9 cellular contexts compared by ENCODE assay signal in genomic region chr15:90062023-90062728, GRCh38. TPM values are rescaled to one million over a fixed set of nuclear protein-coding genes. Genes with fewer than 3 reads are reported as not detected.
DNase-seq lines count a peak whose midpoint lies in the region; ATAC-seq, FAIRE-seq and TF ChIP-seq lines count a peak whose summit lies in the region.
"Had no signal": no experiment of that assay in that cellular context is flagged by ENCODE, and none has a peak within 500 bp of the region (broad histone marks: within the 10 kb centered on the region; RNA-seq: fewer than 3 reads in every experiment).

No MANE protein-coding gene starts in this region.

- TF ChIP-seq POLR2A in esophagus muscularis mucosa (IDR thresholded peaks at IDR 0.05; ENCODE audit: low read depth), result no peak

- intact Hi-C loops in activated CD4-positive, alpha-beta T cell treated with anti-CD3 and anti-CD28 coated beads, Interleukin-2, amount 10 ng/mL, durations not matched to agents 24 days and 14 days (cut with micrococcal nuclease), result no loop called here
- intact Hi-C loops in esophagus muscularis mucosa (cut with DNase I), result no loop called here
- intact Hi-C loops in pancreas (cut with DNase I), result no loop called here

- H3K4me1 ChIP-seq in BLaER1 treated with 17β-estradiol and CSF1 and Interleukin-3, amounts not matched to agents 10 nM and 100 nM, result peaks cover 88 to 98% (median 94%) of the 10 kb centered on the region in 10 experiments
- H3K4me1 ChIP-seq in esophagus muscularis mucosa (peaks cover 62 to 74% (median 69%) of the 10 kb centered on the region in 4 donors), pancreas (peaks cover 28 to 36% (median 30%) of the 10 kb centered on the region in 3 donors)

- H3K27ac ChIP-seq in BLaER1 treated with 17β-estradiol and CSF1 and Interleukin-3, amounts not matched to agents 10 nM and 100 nM, result peak overlapping the region; percentile 84 to 96 (median 92)
- H3K27ac ChIP-seq in esophagus muscularis mucosa (replicated peaks in 1 of 4) (peak overlapping the region; percentile 58 to 86 (median 80)), pancreas (peak overlapping the region; percentile 63 to 85 (median 81))

- no peak for TF ChIP-seq CTCF in esophagus muscularis mucosa (IDR thresholded peaks at IDR 0.05)
- TF ChIP-seq CTCF in pancreas (IDR thresholded peaks at IDR 0.05), result no peak

- peak; percentile 58 to 77 (median 76) for ATAC-seq in pancreas
- no peak for ATAC-seq in GM21381 (IDR thresholded peaks at IDR 0.05; ENCODE audit: unreplicated experiment)

- H3K4me3 ChIP-seq in BLaER1 treated with 17β-estradiol and CSF1 and Interleukin-3, amounts not matched to agents 10 nM and 100 nM, result peak overlapping the region in 1 of 10 experiments; percentile 22; a peak in 1 of 20 replicates
- no peak overlapping the region for H3K4me3 ChIP-seq in esophagus muscularis mucosa
- H3K4me3 ChIP-seq in pancreas, result no peak overlapping the region

- peaks cover 33% of the 10 kb centered on the region for H3K4me1 Mint-ChIP-seq in activated CD4-positive, alpha-beta T cell treated with anti-CD3 and anti-CD28 coated beads, Interleukin-2, amount 10 ng/mL, durations not matched to agents 24 days and 14 days

- H3K4me3 Mint-ChIP-seq in activated CD4-positive, alpha-beta T cell treated with anti-CD3 and anti-CD28 coated beads, Interleukin-2, amount 10 ng/mL, durations not matched to agents 24 days and 14 days, result no peak overlapping the region

- no peak for TF ChIP-seq EP300 in esophagus muscularis mucosa (IDR thresholded peaks at IDR 0.05)

- in situ Hi-C loops in ACHN (cut with HindIII; ENCODE audit: low pct_ligation_motif_present, low pct_unique_long_range_greater_than_20kb, low sequenced_read_pairs), result no loop called here

- WGBS in esophagus muscularis mucosa, result 49% methylated on average over 12 of the region's 13 CpGs
- 18 to 24% methylated on average over 11 to 13 of the region's 13 CpGs for WGBS in pancreas, 2 donors

- peaks cover under 1 to 7% (median 6%) of the 10 kb centered on the region in 11 experiments; a peak in 17 of 22 replicates for H3K36me3 ChIP-seq in BLaER1 treated with 17β-estradiol and CSF1 and Interleukin-3, amounts not matched to agents 10 nM and 100 nM
- H3K36me3 ChIP-seq in esophagus muscularis mucosa, result peaks cover 0 to 4% (median 2%) of the 10 kb centered on the region in 4 donors
- H3K36me3 ChIP-seq in pancreas, result no peaks in the 10 kb centered on the region

- H3K27me3 Mint-ChIP-seq in activated CD4-positive, alpha-beta T cell treated with anti-CD3 and anti-CD28 coated beads, Interleukin-2, amount 10 ng/mL, durations not matched to agents 24 days and 14 days, result no peaks in the 10 kb centered on the region

- H3K9ac ChIP-seq in BLaER1 treated with 17β-estradiol and CSF1 and Interleukin-3, amounts not matched to agents 10 nM and 100 nM, result peak overlapping the region; percentile 74 to 88 (median 79)

- no peak for FAIRE-seq in pancreas (lab: Jason Lieb, UNC)
- FAIRE-seq: G401.6 had no signal

- peak overlapping the region; percentile 82 to 99 (median 97) for H3K4me2 ChIP-seq in BLaER1 treated with 17β-estradiol and CSF1 and Interleukin-3, amounts not matched to agents 10 nM and 100 nM

- H3K27me3 ChIP-seq in BLaER1 treated with 17β-estradiol and CSF1 and Interleukin-3, amounts not matched to agents 10 nM and 100 nM, result no peaks in the 10 kb centered on the region
- H3K27me3 ChIP-seq in esophagus muscularis mucosa, result no peaks in the 10 kb centered on the region
- H3K27me3 ChIP-seq in pancreas, result no peaks in the 10 kb centered on the region

- peak; percentile 76 for DNase-seq in NCI-H187 treated with DMSO at 0.1 percent for 48 hours (lab: John Stamatoyannopoulos, UW)
- no peak for DNase-seq in activated CD4-positive, alpha-beta T cell treated with anti-CD3 and anti-CD28 coated beads, Interleukin-2, amount 10 ng/mL, durations not matched to agents 24 days and 14 days
- DNase-seq in esophagus muscularis mucosa (ENCODE audit: extremely low spot score), result no peak
- peak; percentile 80 to 94 (median 92) for DNase-seq in pancreas
- DNase-seq in SKM-1 treated with dmso at 0.1 percent for 144 hours (lab: John Stamatoyannopoulos, UW; ENCODE audit: unreplicated experiment), result no peak
- DNase-seq in ACHN, result no peak

- H3K36me3 Mint-ChIP-seq in activated CD4-positive, alpha-beta T cell treated with anti-CD3 and anti-CD28 coated beads, Interleukin-2, amount 10 ng/mL, durations not matched to agents 24 days and 14 days (ENCODE audit: low read depth), result peaks cover 7% of the 10 kb centered on the region

- no peaks in the 10 kb centered on the region for H3K9me3 ChIP-seq in BLaER1 treated with 17β-estradiol and CSF1 and Interleukin-3, amounts not matched to agents 10 nM and 100 nM (replicated peaks in 1 of 11)
- H3K9me3 ChIP-seq in esophagus muscularis mucosa (no peaks in the 10 kb centered on the region), pancreas (no peaks in the 10 kb centered on the region)

- H4K20me1 ChIP-seq in BLaER1 treated with 17β-estradiol and CSF1 and Interleukin-3, amounts not matched to agents 10 nM and 100 nM, result no peaks in the 10 kb centered on the region

- no peaks in the 10 kb centered on the region for H3K9me3 Mint-ChIP-seq in activated CD4-positive, alpha-beta T cell treated with anti-CD3 and anti-CD28 coated beads, Interleukin-2, amount 10 ng/mL, durations not matched to agents 24 days and 14 days

- peak overlapping the region; percentile 73 for H3K27ac Mint-ChIP-seq in activated CD4-positive, alpha-beta T cell treated with anti-CD3 and anti-CD28 coated beads, Interleukin-2, amount 10 ng/mL, durations not matched to agents 24 days and 14 days

RNA-seq across cellular contexts. Expression of gene IDH2, which starts 40.1 kb away (rescaled TPM):
- total RNA-seq in activated CD4-positive, alpha-beta T cell treated with anti-CD3 and anti-CD28 coated beads, Interleukin-2, amount 10 ng/mL, durations not matched to agents 24 days and 14 days, result 111 and 119 TPM in 2 replicates
- total RNA-seq in esophagus muscularis mucosa (100 to 1,000 TPM; 119 to 228 (median 171) TPM), pancreas (100 to 1,000 TPM; 107 to 128 (median 114) TPM)
- 10 to 100 TPM; 53.6 to 55.7 TPM for polyA plus RNA-seq in pancreas

Comparison
In these comparisons a context has a peak if more than half of its experiments do, and no peak if none do; other contexts are left out.
1. DNase-seq: peak in NCI-H187 treated with DMSO at 0.1 percent for 48 hours (single experiment) and pancreas (6 of 6); none in activated CD4-positive, alpha-beta T cell treated with anti-CD3 and anti-CD28 coated beads, Interleukin-2, amount 10 ng/mL, durations not matched to agents 24 days and 14 days (single experiment), esophagus muscularis mucosa (single experiment), SKM-1 treated with dmso at 0.1 percent for 144 hours (single experiment) and ACHN (single experiment).
2. Peak in every context shown above with its lines, with median percentiles within 50 percentile points of each other: H3K27ac ChIP-seq.